Comparison of ENCODE assay signal across 1 cellular context in genomic region chr14:31270196-31270772, GRCh38.
TF ChIP-seq lines count a peak whose summit lies in the region.

No MANE protein-coding gene starts in this region.

TF ChIP-seq in HepG2, 621 proteins besides CTCF, POLR2A, EP300 and RAD21 (continued from another document):
- TF ChIP-seq ZBTB14 (CRISPR knock-in tag; IDR thresholded peaks at IDR 0.05) (no peak), ZNF501 (CRISPR knock-in tag; IDR thresholded peaks at IDR 0.05) (peak; percentile 80), ZNF770 (CRISPR knock-in tag; IDR thresholded peaks at IDR 0.05) (no peak), SMARCE1 (IDR thresholded peaks at IDR 0.05; ENCODE audit: borderline replicate concordance) (no peak), ZNF790 (CRISPR knock-in tag; IDR thresholded peaks at IDR 0.05; ENCODE audit: borderline replicate concordance) (peak; percentile 70; the same call in 1 of the 2 replicates), ZNF121 (CRISPR knock-in tag; IDR thresholded peaks at IDR 0.05) (peak; percentile 25; the same call in 1 of the 2 replicates), MYNN (CRISPR knock-in tag; IDR thresholded peaks at IDR 0.05; ENCODE audit: low read depth) (no peak), ELK4 (CRISPR knock-in tag; IDR thresholded peaks at IDR 0.05; ENCODE audit: borderline replicate concordance) (no peak), ZNF850 (CRISPR knock-in tag; conservative IDR thresholded peaks at IDR 0.05) (no peak), TOPORS (CRISPR knock-in tag; IDR thresholded peaks at IDR 0.05) (peak; percentile 87; the same call in 1 of the 2 replicates), ZNF296 (CRISPR knock-in tag; conservative IDR thresholded peaks at IDR 0.05) (no peak), ZNF414 (CRISPR knock-in tag; IDR thresholded peaks at IDR 0.05) (peak; percentile 56), ZNF841 (CRISPR knock-in tag; IDR thresholded peaks at IDR 0.05; ENCODE audit: borderline replicate concordance) (no peak), CENPT (CRISPR knock-in tag; IDR thresholded peaks at IDR 0.05; ENCODE audit: low read depth) (no peak), CBX5 (CRISPR knock-in tag; IDR thresholded peaks at IDR 0.05; ENCODE audit: borderline replicate concordance) (peak; percentile 88; the same call in 1 of the 2 replicates), TFAP4 (IDR thresholded peaks at IDR 0.05; ENCODE audit: borderline replicate concordance, low read depth) (no peak), SMARCC2 (IDR thresholded peaks at IDR 0.05) (no peak), ZHX2 (IDR thresholded peaks at IDR 0.05; ENCODE audit: low read depth) (no peak), ZHX2 (CRISPR knock-in tag; IDR thresholded peaks at IDR 0.05; ENCODE audit: borderline replicate concordance) (no peak)
